In the genomic region with DNA sequence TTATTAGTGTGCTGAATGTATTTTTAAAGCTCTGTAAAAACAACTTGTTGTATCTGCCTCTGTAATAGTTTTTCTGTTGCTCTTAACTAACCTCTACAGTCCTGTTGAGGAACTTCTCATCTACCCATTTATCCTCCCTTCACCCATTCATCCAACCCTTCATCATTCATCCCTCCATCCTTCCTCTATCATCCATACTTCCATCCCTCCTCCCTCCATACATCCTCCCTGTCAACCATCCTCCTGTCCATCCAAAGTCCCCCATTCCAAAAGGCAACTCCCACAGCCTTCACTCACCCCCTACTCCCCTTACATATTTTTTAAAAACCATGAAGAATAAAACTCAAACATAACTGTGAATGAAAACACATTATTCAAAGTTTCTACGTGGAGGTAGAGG, we compare ENCODE assay signal across 24 cellular contexts. TPM values are rescaled to one million over a fixed set of nuclear protein-coding genes. Genes with fewer than 3 reads are reported as not detected.
DNase-seq lines count a peak whose midpoint lies in the region; ATAC-seq lines count a peak whose summit lies in the region.
"Had no signal": no experiment of that assay in that cellular context is flagged by ENCODE, and none has a peak within 500 bp of the region (broad histone marks: within the 10 kb centered on the region; RNA-seq: fewer than 3 reads in every experiment).

No MANE protein-coding gene starts in this region.

- H3K36me3 Mint-ChIP-seq in stimulated activated naive CD8-positive, alpha-beta T cell treated with anti-CD3 and anti-CD28 coated beads, Interleukin-15, Interleukin-2, amounts not matched to agents 100 ng/mL and 50 ng/mL, for 24 hours (ENCODE audit: low read depth): no peaks in the 10 kb centered on the region
- H3K36me3 Mint-ChIP-seq in T-helper 17 cell (ENCODE audit: low read depth): peaks cover 7% of the 10 kb centered on the region
- peaks cover 0 to 36% (median 0%) of the 10 kb centered on the region in 3 donors for H3K36me3 Mint-ChIP-seq in naive thymus-derived CD8-positive, alpha-beta T cell

- H3K4me3 Mint-ChIP-seq in stimulated activated naive CD8-positive, alpha-beta T cell treated with anti-CD3 and anti-CD28 coated beads, Interleukin-15, Interleukin-2, amounts not matched to agents 100 ng/mL and 50 ng/mL, for 24 hours: no peak overlapping the region
- H3K4me3 Mint-ChIP-seq in T-helper 17 cell: peak overlapping the region; percentile 6
- no peak overlapping the region for H3K4me3 Mint-ChIP-seq in naive thymus-derived CD8-positive, alpha-beta T cell
- H3K4me3 Mint-ChIP-seq: activated CD4-positive, alpha-beta memory T cell treated with anti-CD3 and anti-CD28 coated beads, Interleukin-2, amount 10 ng/mL, durations not matched to agents 7 days and 5 days; activated naive CD8-positive, alpha-beta T cell treated with anti-CD3 and anti-CD28 coated beads, Interleukin-2, amount 50 U/mL, for 24 hours; CD14-positive monocyte had no signal

- DNase-seq in stimulated activated naive CD8-positive, alpha-beta T cell treated with anti-CD3 and anti-CD28 coated beads, Interleukin-15, Interleukin-2, amounts not matched to agents 100 U/mL and 50 U/mL, for 24 hours: no peak
- DNase-seq in T-helper 17 cell (no peak), dermis blood vessel endothelial cell (no peak)
- DNase-seq in naive thymus-derived CD8-positive, alpha-beta T cell: no peak
- DNase-seq: activated CD4-positive, alpha-beta memory T cell treated with anti-CD3 and anti-CD28 coated beads, Interleukin-2, amount 10 ng/mL, durations not matched to agents 7 days and 5 days; activated effector memory CD4-positive, alpha-beta T cell treated with Interleukin-2 at 50 U/mL for 16 hours; activated naive CD8-positive, alpha-beta T cell treated with anti-CD3 and anti-CD28 coated beads, Interleukin-2, amount 50 U/mL, for 24 hours; cerebellar nuclear complex; dorsolateral prefrontal cortex; hypothalamus; mesenchymal stem cell; MG63; NCI-H1105 treated with DMSO at 0.1 percent for 48 hours; NCI-H1930; NCI-H526 treated with DMSO at 0.1 percent for 48 hours; SHP77; SW 1271 had no signal

- no peaks in the 10 kb centered on the region for H3K9me3 Mint-ChIP-seq in stimulated activated naive CD8-positive, alpha-beta T cell treated with anti-CD3 and anti-CD28 coated beads, Interleukin-15, Interleukin-2, amounts not matched to agents 100 ng/mL and 50 ng/mL, for 24 hours
- no peaks in the 10 kb centered on the region for H3K9me3 Mint-ChIP-seq in naive thymus-derived CD8-positive, alpha-beta T cell
- H3K9me3 Mint-ChIP-seq: activated CD4-positive, alpha-beta memory T cell treated with anti-CD3 and anti-CD28 coated beads, Interleukin-2, amount 10 ng/mL, durations not matched to agents 7 days and 5 days; activated naive CD8-positive, alpha-beta T cell treated with anti-CD3 and anti-CD28 coated beads, Interleukin-2, amount 50 U/mL, for 24 hours had no signal

- H3K9me3 ChIP-seq in T-helper 17 cell (ENCODE audit: control insufficient read depth, low read length, poor library complexity, severe bottlenecking): no peaks in the 10 kb centered on the region
- H3K9me3 ChIP-seq: MG63 had no signal

- no peak for ATAC-seq in stimulated activated naive CD8-positive, alpha-beta T cell treated with anti-CD3 and anti-CD28 coated beads, Interleukin-15, Interleukin-2, amounts not matched to agents 100 U/mL and 50 U/mL, for 24 hours
- ATAC-seq in T-helper 17 cell (no peak), GM21619 (IDR thresholded peaks at IDR 0.05; ENCODE audit: unreplicated experiment) (no peak), HG03097 (IDR thresholded peaks at IDR 0.05; ENCODE audit: low FRiP score, unreplicated experiment) (no peak)
- ATAC-seq in naive thymus-derived CD8-positive, alpha-beta T cell: no peak
- ATAC-seq: activated CD4-positive, CD25-positive, alpha-beta regulatory T cell treated with anti-CD3 and anti-CD28 coated beads, Interleukin-2, amount 50 U/mL, for 24 hours; activated naive CD8-positive, alpha-beta T cell treated with anti-CD3 and anti-CD28 coated beads, Interleukin-2, amount 50 U/mL, for 24 hours; GM12878 had no signal

- POLR2A ChIA-PET in naive thymus-derived CD8-positive, alpha-beta T cell (lab: Charles Lee): interaction anchor here (0.6 kb wide), 1 partner anchor 499 kb away, joined by 5 read pairs; no protein-coding TSS in a partner anchor

- H3K4me1 Mint-ChIP-seq in stimulated activated naive CD8-positive, alpha-beta T cell treated with anti-CD3 and anti-CD28 coated beads, Interleukin-15, Interleukin-2, amounts not matched to agents 100 ng/mL and 50 ng/mL, for 24 hours (ENCODE audit: low read depth): peaks cover 41% of the 10 kb centered on the region
- H3K4me1 Mint-ChIP-seq in T-helper 17 cell: peaks cover 31% of the 10 kb centered on the region
- H3K4me1 Mint-ChIP-seq in naive thymus-derived CD8-positive, alpha-beta T cell: peaks cover 29 to 82% (median 58%) of the 10 kb centered on the region in 4 donors

- peak overlapping the region; percentile 2 for H3K27ac Mint-ChIP-seq in stimulated activated naive CD8-positive, alpha-beta T cell treated with anti-CD3 and anti-CD28 coated beads, Interleukin-15, Interleukin-2, amounts not matched to agents 100 ng/mL and 50 ng/mL, for 24 hours
- peak overlapping the region; percentile 67 for H3K27ac Mint-ChIP-seq in T-helper 17 cell
- peak overlapping the region in 8 of 10 donors; percentile 1 to 89 (median 49) for H3K27ac Mint-ChIP-seq in naive thymus-derived CD8-positive, alpha-beta T cell
- H3K27ac Mint-ChIP-seq: activated CD4-positive, alpha-beta memory T cell treated with anti-CD3 and anti-CD28 coated beads, Interleukin-2, amount 10 ng/mL, durations not matched to agents 7 days and 5 days; activated naive CD8-positive, alpha-beta T cell treated with anti-CD3 and anti-CD28 coated beads, Interleukin-2, amount 50 U/mL, for 24 hours had no signal

- H3K27me3 Mint-ChIP-seq in stimulated activated naive CD8-positive, alpha-beta T cell treated with anti-CD3 and anti-CD28 coated beads, Interleukin-15, Interleukin-2, amounts not matched to agents 100 ng/mL and 50 ng/mL, for 24 hours: no peaks in the 10 kb centered on the region
- H3K27me3 Mint-ChIP-seq in T-helper 17 cell: no peaks in the 10 kb centered on the region
- no peaks in the 10 kb centered on the region for H3K27me3 Mint-ChIP-seq in naive thymus-derived CD8-positive, alpha-beta T cell
- H3K27me3 Mint-ChIP-seq: activated CD4-positive, alpha-beta memory T cell treated with anti-CD3 and anti-CD28 coated beads, Interleukin-2, amount 10 ng/mL, durations not matched to agents 7 days and 5 days; activated naive CD8-positive, alpha-beta T cell treated with anti-CD3 and anti-CD28 coated beads, Interleukin-2, amount 50 U/mL, for 24 hours had no signal

RNA-seq across cellular contexts. Expression of gene SPDEF, which starts 40.7 kb away (rescaled TPM):
- total RNA-seq in T-helper 17 cell: under 1 TPM; 0.23 to 0.35 TPM
- total RNA-seq in naive thymus-derived CD8-positive, alpha-beta T cell: not detected
- polyA plus RNA-seq in naive thymus-derived CD8-positive, alpha-beta T cell: not detected
- total RNA-seq in dermis blood vessel endothelial cell: under 0.01 TPM in 1 of 2 replicates, not detected in the other
- total RNA-seq: activated CD4-positive, alpha-beta memory T cell treated with anti-CD3 and anti-CD28 coated beads, Interleukin-2, amount 10 ng/mL, durations not matched to agents 7 days and 5 days; endothelial cell of umbilical vein; GM12878 had no signal
- polyA plus RNA-seq: CD14-positive monocyte, endothelial cell of umbilical vein, GM12878 had no signal

Comparison
In these comparisons a context has a peak if more than half of its experiments do, and no peak if none do; other contexts are left out.
1. H3K27ac Mint-ChIP-seq: peak in every context shown above with its lines; median percentile 67 in T-helper 17 cell; 49 in naive thymus-derived CD8-positive, alpha-beta T cell; 2 in stimulated activated naive CD8-positive, alpha-beta T cell treated with anti-CD3 and anti-CD28 coated beads, Interleukin-15, Interleukin-2, amounts not matched to agents 100 ng/mL and 50 ng/mL, for 24 hours.